1 cellular context compared by ENCODE assay signal in genomic region chr7:5210751-5211338, GRCh38.
TF ChIP-seq lines count a peak whose summit lies in the region.

No MANE protein-coding gene starts in this region.

TF ChIP-seq in WTC11, 78 proteins besides CTCF, POLR2A, EP300 and RAD21 (continued from another document):
- no peak for TF ChIP-seq ZNF281 (CRISPR knock-in tag; IDR thresholded peaks at IDR 0.05)
- no peak for TF ChIP-seq AR (CRISPR knock-in tag; IDR thresholded peaks at IDR 0.05)
- no peak for TF ChIP-seq IRF2 (CRISPR knock-in tag; IDR thresholded peaks at IDR 0.05; ENCODE audit: borderline replicate concordance, low read depth)
- TF ChIP-seq ATF6 (CRISPR knock-in tag; IDR thresholded peaks at IDR 0.05), result no peak
TF ChIP-seq in WTC11: peak in this region for 0.
